ENCODE assay signal across 8 cellular contexts in genomic region chr12:50282581-50283229, GRCh38. TPM values are rescaled to one million over a fixed set of nuclear protein-coding genes. Genes with fewer than 3 reads are reported as not detected.
A peak's percentile ranks its signal among the peaks of the same experiment; 100 is the strongest.
DNase-seq lines count a peak whose midpoint lies in the region; ATAC-seq, FAIRE-seq and TF ChIP-seq lines count a peak whose summit lies in the region.

No MANE protein-coding gene starts in this region.

- WGBS in A549 (ENCODE audit: missing lambda C conversion rate): 34% methylated on average over 19 of the region's 19 CpGs
- 32% methylated on average over 19 of the region's 19 CpGs for WGBS in liver

- TF ChIP-seq CTCF in A549 (IDR thresholded peaks at IDR 0.05): no peak
- TF ChIP-seq CTCF in liver (IDR thresholded peaks at IDR 0.05; ENCODE audit: low read depth, low read length, missing input control): no peak
- no peak for TF ChIP-seq CTCF in thoracic aorta (IDR thresholded peaks at IDR 0.05)

- peak overlapping the region; percentile 56 to 99 for H3K9ac ChIP-seq in liver (ENCODE audit: low read depth in 1 of 2, low read length in 2 of 2)

- H3K9me3 ChIP-seq in A549: no peaks in the 10 kb centered on the region
- no peaks in the 10 kb centered on the region for H3K9me3 ChIP-seq in liver (ENCODE audit: control insufficient read depth in 4 of 4, low read length in 3 of 4)
- H3K9me3 ChIP-seq in thoracic aorta: no peaks in the 10 kb centered on the region

- no peak for FAIRE-seq in A549 (lab: Jason Lieb, UNC)

- H3K4me2 ChIP-seq in A549: peak overlapping the region; percentile 80

- H3K4me3 ChIP-seq in A549 (peak overlapping the region; percentile 78), liver (ENCODE audit: low read depth in 1 of 3, low read length in 3 of 3) (peak overlapping the region; percentile 57 to 96 (median 92)), thoracic aorta (peak overlapping the region; percentile 93)

- DNase-seq in A549 (ENCODE audit: low read depth in 1 of 2, low spot score in 1 of 2) (peak in 1 of 2 experiments; percentile 41), NCI-H526 treated with DMSO at 0.1 percent for 48 hours (lab: John Stamatoyannopoulos, UW) (peak; percentile 52), cerebellum (ENCODE audit: low spot score) (peak; percentile 35), thoracic aorta (ENCODE audit: low spot score) (no peak), GM19240 (ENCODE audit: insufficient read length, low spot score) (no peak)

- POLR2A ChIA-PET in A549 (lab: Yijun Ruan, JAX): interaction anchor here (0.6 to 2.1 kb wide), 9 partner anchors 15 to 198 kb away, joined by 3 to 13 read pairs (median 4); partner anchors contain the start of gene SMARCD1

- H3K36me3 ChIP-seq in liver (ENCODE audit: control insufficient read depth in 4 of 4, insufficient read depth in 3 of 4, low read depth in 1 of 4, low read length in 3 of 4) (no peaks in the 10 kb centered on the region), thoracic aorta (no peaks in the 10 kb centered on the region)

- H3K27ac ChIP-seq in A549: peak overlapping the region; percentile 85 to 94; a peak in 5 of 6 replicates
- H3K27ac ChIP-seq in liver (ENCODE audit: low read depth in 1 of 2, low read length in 2 of 2): peak overlapping the region; percentile 67 to 82
- peak overlapping the region; percentile 76 to 84 for H3K27ac ChIP-seq in thoracic aorta

- ATAC-seq in A549 (peak; percentile 74 to 76; a peak in 5 of 6 replicates), GM19395 (IDR thresholded peaks at IDR 0.05; ENCODE audit: unreplicated experiment) (peak; percentile 34), thoracic aorta (ENCODE audit: insufficient number of reproducible peaks, low FRiP score, low read depth) (no peak), GM18519 (IDR thresholded peaks at IDR 0.05; ENCODE audit: low FRiP score, unreplicated experiment) (no peak)

- no peaks in the 10 kb centered on the region for H3K27me3 ChIP-seq in liver (ENCODE audit: control insufficient read depth in 4 of 4, insufficient read depth in 4 of 4, low read length in 3 of 4)
- no peaks in the 10 kb centered on the region for H3K27me3 ChIP-seq in thoracic aorta (replicated peaks; ENCODE audit: insufficient read depth)

- CTCF ChIA-PET in A549 (lab: Yijun Ruan, JAX): interaction anchor here (0.5 to 1.9 kb wide), 13 partner anchors 8 to 226 kb away, joined by 3 to 8 read pairs (median 3); no protein-coding TSS in a partner anchor

- TF ChIP-seq POLR2A in A549 (IDR thresholded peaks at IDR 0.05; ENCODE audit: low read length): no peak

- H3K4me1 ChIP-seq in A549 (peaks cover 6% of the 10 kb centered on the region; the same call in 1 of the 3 replicates), liver (ENCODE audit: control insufficient read depth in 4 of 4, insufficient read depth in 4 of 4, low read length in 3 of 4) (peaks cover 6 to 18% (median 7%) of the 10 kb centered on the region in 4 donors), thoracic aorta (ENCODE audit: control insufficient read depth in 1 of 2, low read depth in 2 of 2) (peaks cover 4 to 30% of the 10 kb centered on the region in 2 donors)

- TF ChIP-seq RAD21 in A549 (conservative IDR thresholded peaks at IDR 0.05 in 1 of 2, IDR thresholded peaks at IDR 0.05 in 1 of 2): no peak
- TF ChIP-seq RAD21 in liver (IDR thresholded peaks at IDR 0.05): no peak

- TF ChIP-seq EP300 in A549 (IDR thresholded peaks at IDR 0.05): no peak

TF ChIP-seq in A549, 52 proteins besides CTCF, POLR2A, EP300 and RAD21:
- TF ChIP-seq PBX3 (IDR thresholded peaks at IDR 0.05): no peak
- no peak for TF ChIP-seq ESRRA (IDR thresholded peaks at IDR 0.05; ENCODE audit: borderline replicate concordance, low read length)
- TF ChIP-seq CEBPB (IDR thresholded peaks at IDR 0.05): no peak
- TF ChIP-seq CBX8 (IDR thresholded peaks at IDR 0.05): no peak
- TF ChIP-seq ZFP36 (IDR thresholded peaks at IDR 0.05; ENCODE audit: borderline replicate concordance, partially characterized antibody): no peak
- TF ChIP-seq HOXB5 (CRISPR knock-in tag; IDR thresholded peaks at IDR 0.05): no peak
- TF ChIP-seq NPAS2 (CRISPR knock-in tag; IDR thresholded peaks at IDR 0.05; ENCODE audit: borderline replicate concordance): no peak
- TF ChIP-seq SMC3 (IDR thresholded peaks at IDR 0.05): no peak
- no peak for TF ChIP-seq PHF8 (IDR thresholded peaks at IDR 0.05; ENCODE audit: borderline replicate concordance, low read depth)
- no peak for TF ChIP-seq ATOH8 (CRISPR knock-in tag; IDR thresholded peaks at IDR 0.05; ENCODE audit: low read depth)
- no peak for TF ChIP-seq KDM5A (IDR thresholded peaks at IDR 0.05)
- TF ChIP-seq JUN (IDR thresholded peaks at IDR 0.05): no peak
- no peak for TF ChIP-seq SREBF2 (IDR thresholded peaks at IDR 0.05)

TF ChIP-seq in liver, 16 proteins besides CTCF, POLR2A, EP300 and RAD21:
- TF ChIP-seq MAX (IDR thresholded peaks at IDR 0.05) (no peak), ZBTB33 (IDR thresholded peaks at IDR 0.05) (no peak), FOXA2 (IDR thresholded peaks at IDR 0.05) (no peak), FOXA1 (IDR thresholded peaks at IDR 0.05) (no peak), EGR1 (IDR thresholded peaks at IDR 0.05; ENCODE audit: low read depth in 2 of 2) (no peak), HNF4A (conservative IDR thresholded peaks at IDR 0.05) (no peak), REST (IDR thresholded peaks at IDR 0.05) (no peak), GABPA (IDR thresholded peaks at IDR 0.05 in 1 of 2, conservative IDR thresholded peaks at IDR 0.05 in 1 of 2) (no peak), YY1 (IDR thresholded peaks at IDR 0.05) (no peak), JUND (IDR thresholded peaks at IDR 0.05) (no peak), SP1 (IDR thresholded peaks at IDR 0.05) (no peak)

RNA-seq across cellular contexts. Expression of gene LIMA1, which starts 0.6 kb away (rescaled TPM):
- 21.4 and 23.4 TPM in 2 replicates for polyA plus RNA-seq in A549 (2011; rRNA removed)
- 3.5 TPM in 2 replicates for polyA plus RNA-seq in A549 (2012; cell fraction: cytosol; rRNA removed)
- 3.3 and 5.4 TPM in 2 replicates for polyA plus RNA-seq in A549 (2012; cell fraction: nucleus; rRNA removed)
- polyA plus RNA-seq in A549 (2017; fragmentation: RNase III; extraction: RNeasy Plus Mini Kit Qiagen cat#74134 plus additional on column Dnase treatment): 9.0 to 12.0 TPM (median 10.1 TPM) in 3 replicates
- 27.3 and 29.3 TPM in 2 replicates for polyA minus RNA-seq in A549 (2011; rRNA and poly(A)+ RNA removed)
- total RNA-seq in cerebellum: 16.2 TPM
- total RNA-seq in liver: 10 to 100 TPM; 13.0 to 17.5 TPM
- polyA plus RNA-seq in liver: 10 to 100 TPM in 1 of 2 donors, 1 to 10 TPM in 1; 8.1 to 14.0 TPM
- total RNA-seq in thoracic aorta: 100 to 1,000 TPM; 103 to 194 TPM

Comparison
In these comparisons a context has a peak if more than half of its experiments do, and no peak if none do; other contexts are left out.
1. ATAC-seq: peak in A549 (2 of 2) and GM19395 (single experiment); none in thoracic aorta (single experiment) and GM18519 (single experiment).
2. DNase-seq: peak in NCI-H526 treated with DMSO at 0.1 percent for 48 hours (single experiment) and cerebellum (single experiment); none in thoracic aorta (single experiment) and GM19240 (single experiment).
3. Peak in every context shown above with its lines, with median percentiles within 50 percentile points of each other: H3K27ac ChIP-seq and H3K4me3 ChIP-seq.